In genomic region chr22:50444663-50445062, GRCh38 we compare ENCODE assay signal across 1 cellular context.
TF ChIP-seq lines count a peak whose summit lies in the region.

No MANE protein-coding gene starts in this region.

TF ChIP-seq in IMR-90, 13 proteins besides CTCF, POLR2A, EP300 and RAD21 (continued from another document):
- TF ChIP-seq ELK1 (IDR thresholded peaks at IDR 0.05; ENCODE audit: borderline replicate concordance, low read depth, low read length) (no peak), MAFK (IDR thresholded peaks at IDR 0.05; ENCODE audit: low read depth, low read length) (no peak), USF2 (IDR thresholded peaks at IDR 0.05; ENCODE audit: low read depth, low read length) (no peak), SMC3 (IDR thresholded peaks at IDR 0.05; ENCODE audit: low read depth, low read length) (no peak), RCOR1 (IDR thresholded peaks at IDR 0.05; ENCODE audit: insufficient replicate concordance, low read length) (no peak)
TF ChIP-seq in IMR-90: peak in this region for 0.
